In genomic region chr2:33350632-33351031, GRCh38 we compare ENCODE assay signal across 23 cellular contexts.
"Had no signal": no experiment of that assay in that cellular context is flagged by ENCODE, and none has a peak within 500 bp of the region (broad histone marks: within the 10 kb centered on the region; RNA-seq: fewer than 3 reads in every experiment).

No MANE protein-coding gene starts in this region.

- H3K9me3 ChIP-seq: colonic mucosa, esophagus muscularis mucosa, esophagus squamous epithelium, gastrocnemius medialis, gastroesophageal sphincter had no signal

- H3K36me3 ChIP-seq: colonic mucosa, gastrocnemius medialis had no signal

- H3K4me1 ChIP-seq: colonic mucosa, esophagus muscularis mucosa, esophagus squamous epithelium, foreskin keratinocyte, gastrocnemius medialis, gastroesophageal sphincter had no signal

- H3K27me3 ChIP-seq: colonic mucosa, dorsolateral prefrontal cortex, esophagus muscularis mucosa, esophagus squamous epithelium, foreskin keratinocyte, gastrocnemius medialis, gastroesophageal sphincter, heart left ventricle had no signal

- H3K27ac ChIP-seq: colonic mucosa, coronary artery, dorsolateral prefrontal cortex, epithelial cell of prostate, esophagus muscularis mucosa, esophagus squamous epithelium, foreskin keratinocyte, gastrocnemius medialis, gastroesophageal sphincter, heart left ventricle had no signal

- DNase-seq: colonic mucosa; cortex of kidney; dermis blood vessel endothelial cell; dorsolateral prefrontal cortex; effector CD4-positive, alpha-beta T cell; effector CD8-positive, alpha-beta T cell; effector memory CD4-positive, alpha-beta T cell; effector memory CD8-positive, alpha-beta T cell; endodermal cell; erythroblast; esophagus squamous epithelium; foreskin fibroblast; foreskin keratinocyte; foreskin melanocyte; gastrocnemius medialis; glutamatergic neuron; head of caudate nucleus; heart left ventricle had no signal

- ATAC-seq: effector memory CD8-positive, alpha-beta T cell; esophagus mucosa; foreskin keratinocyte; gastrocnemius medialis; gastroesophageal sphincter; heart left ventricle had no signal

- H3K4me3 ChIP-seq: colonic mucosa, coronary artery, dorsolateral prefrontal cortex, esophagus muscularis mucosa, esophagus squamous epithelium, gastrocnemius medialis, gastroesophageal sphincter, heart left ventricle had no signal
